ENCODE assay signal across 19 cellular contexts in the genomic region with DNA sequence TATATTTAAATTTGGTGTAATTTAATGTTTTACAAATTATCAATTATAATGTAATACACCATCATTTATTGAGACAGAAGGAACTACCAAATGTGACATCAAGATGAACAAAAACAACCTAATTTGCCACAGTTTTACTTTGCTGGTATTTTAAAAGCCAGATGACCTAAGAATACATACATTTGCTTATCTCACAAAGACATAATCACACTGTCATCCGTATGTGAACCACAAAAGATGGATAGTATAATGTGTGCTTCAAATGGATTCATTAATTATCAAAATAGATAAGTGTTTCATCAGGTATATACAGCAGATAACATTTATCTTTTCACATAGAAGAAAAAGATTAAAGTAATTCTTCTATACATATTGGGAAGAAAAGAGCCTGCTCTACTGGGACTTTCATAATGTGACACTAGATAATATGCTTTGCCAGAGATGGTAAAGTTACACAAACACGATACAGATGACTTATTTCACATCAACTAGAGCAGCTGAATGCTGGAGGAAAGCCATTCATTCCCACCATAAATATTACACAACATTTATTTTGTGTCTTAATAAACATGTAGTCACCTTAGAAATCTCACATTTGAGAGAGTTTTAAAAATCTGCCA.
DNase-seq lines count a peak whose midpoint lies in the region; ATAC-seq, FAIRE-seq and TF ChIP-seq lines count a peak whose summit lies in the region.
"Had no signal": no experiment of that assay in that cellular context is flagged by ENCODE, and none has a peak within 500 bp of the region (broad histone marks: within the 10 kb centered on the region; RNA-seq: fewer than 3 reads in every experiment).

No MANE protein-coding gene starts in this region.

- peak overlapping the region; percentile 64 for H3K4me2 ChIP-seq in hepatocyte
- H3K4me2 ChIP-seq: GM23338 had no signal

- DNase-seq in hepatocyte (ENCODE audit: low spot score) (no peak), small intestine (no peak), A172 (ENCODE audit: low spot score) (no peak), occipital lobe (lab: John Stamatoyannopoulos, UW) (no peak), NCI-H510A treated with DMSO at 0.1 percent for 48 hours (lab: John Stamatoyannopoulos, UW) (no peak)
- DNase-seq: C1 segment of cervical spinal cord; Caco-2; CD8-positive, alpha-beta T cell; DMS153; DND-41; H9 had no signal

- peaks cover 15% of the 10 kb centered on the region for H3K79me2 ChIP-seq in hepatocyte

- H3K9me2 ChIP-seq in hepatocyte (replicated peaks; ENCODE audit: insufficient read depth), result no peaks in the 10 kb centered on the region

- H3K4me1 ChIP-seq in hepatocyte (ENCODE audit: insufficient read depth) (no peaks in the 10 kb centered on the region), small intestine (ENCODE audit: control insufficient read depth in 2 of 2, insufficient read depth in 1 of 2, low read depth in 1 of 2, low read length in 1 of 2) (no peaks in the 10 kb centered on the region)
- H3K4me1 ChIP-seq: Caco-2 had no signal

- H4K20me1 ChIP-seq in hepatocyte (ENCODE audit: insufficient read depth, poor library complexity, severe bottlenecking), result no peaks in the 10 kb centered on the region

- H3K27me3 ChIP-seq in hepatocyte (no peaks in the 10 kb centered on the region), small intestine (ENCODE audit: control insufficient read depth in 2 of 2, insufficient read depth in 2 of 2, low read length in 2 of 2) (no peaks in the 10 kb centered on the region)

- H2AFZ ChIP-seq in hepatocyte, result no peak overlapping the region
- H2AFZ ChIP-seq: GM23338 had no signal

- no peak for TF ChIP-seq CTCF in hepatocyte (IDR thresholded peaks at IDR 0.05; ENCODE audit: poor library complexity)

- WGBS in hepatocyte (ENCODE audit: low lambda C conversion rate, missing lambda C conversion rate), result 37% methylated on average over 2 of the region's 2 CpGs
- 24 to 42% (median 30%) methylated on average over 2 of the region's 2 CpGs for WGBS in small intestine, 3 donors

- H3K9me3 ChIP-seq in hepatocyte (ENCODE audit: low read depth), result no peaks in the 10 kb centered on the region
- no peaks in the 10 kb centered on the region for H3K9me3 ChIP-seq in small intestine (ENCODE audit: control insufficient read depth, low read depth)
- H3K9me3 ChIP-seq: Caco-2 had no signal

- no peak for ATAC-seq in SK-N-SH treated with all-trans-retinoic acid at 6 μM for 48 hours
- ATAC-seq: CD8-positive, alpha-beta T cell; GM23338; HCT116 had no signal

- H3K36me3 ChIP-seq in hepatocyte (replicated peaks; ENCODE audit: insufficient read depth, low read depth) (no peaks in the 10 kb centered on the region), small intestine (ENCODE audit: control insufficient read depth in 2 of 2, insufficient read depth in 2 of 2, low read length in 2 of 2) (no peaks in the 10 kb centered on the region)

- H3K27ac ChIP-seq in hepatocyte (peak overlapping the region; percentile 33), small intestine (ENCODE audit: low read depth in 1 of 2, low read length in 1 of 2) (no peak overlapping the region)
- H3K27ac ChIP-seq: 22Rv1 had no signal

- FAIRE-seq in A204.1 (lab: Jason Lieb, UNC), result peak; percentile 19
- peak; percentile 39 for FAIRE-seq in small intestine (lab: Jason Lieb, UNC)
- FAIRE-seq: G401.6, GM12891, GM18507 had no signal

- no peak overlapping the region for H3K4me3 ChIP-seq in hepatocyte
- no peak overlapping the region for H3K4me3 ChIP-seq in small intestine (ENCODE audit: low read depth in 1 of 2, low read length in 2 of 2)
- H3K4me3 ChIP-seq: GM23338 had no signal

TF ChIP-seq in SK-N-SH treated with all-trans-retinoic acid at 6 μM for 48 hours, 23 proteins besides CTCF, POLR2A, EP300 and RAD21:
- TF ChIP-seq, protein P1, sequence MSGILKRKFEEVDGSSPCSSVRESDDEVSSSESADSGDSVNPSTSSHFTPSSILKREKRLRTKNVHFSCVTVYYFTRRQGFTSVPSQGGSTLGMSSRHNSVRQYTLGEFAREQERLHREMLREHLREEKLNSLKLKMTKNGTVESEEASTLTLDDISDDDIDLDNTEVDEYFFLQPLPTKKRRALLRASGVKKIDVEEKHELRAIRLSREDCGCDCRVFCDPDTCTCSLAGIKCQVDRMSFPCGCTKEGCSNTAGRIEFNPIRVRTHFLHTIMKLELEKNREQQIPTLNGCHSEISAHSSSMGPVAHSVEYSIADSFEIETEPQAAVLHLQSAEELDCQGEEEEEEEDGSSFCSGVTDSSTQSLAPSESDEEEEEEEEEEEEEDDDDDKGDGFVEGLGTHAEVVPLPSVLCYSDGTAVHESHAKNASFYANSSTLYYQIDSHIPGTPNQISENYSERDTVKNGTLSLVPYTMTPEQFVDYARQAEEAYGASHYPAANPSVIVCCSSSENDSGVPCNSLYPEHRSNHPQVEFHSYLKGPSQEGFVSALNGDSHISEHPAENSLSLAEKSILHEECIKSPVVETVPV (CRISPR knock-in tag; IDR thresholded peaks at IDR 0.05), result 0 out of 2 replicates have a peak, but pooled peaks have one; percentile 37
- TF ChIP-seq, protein P2, sequence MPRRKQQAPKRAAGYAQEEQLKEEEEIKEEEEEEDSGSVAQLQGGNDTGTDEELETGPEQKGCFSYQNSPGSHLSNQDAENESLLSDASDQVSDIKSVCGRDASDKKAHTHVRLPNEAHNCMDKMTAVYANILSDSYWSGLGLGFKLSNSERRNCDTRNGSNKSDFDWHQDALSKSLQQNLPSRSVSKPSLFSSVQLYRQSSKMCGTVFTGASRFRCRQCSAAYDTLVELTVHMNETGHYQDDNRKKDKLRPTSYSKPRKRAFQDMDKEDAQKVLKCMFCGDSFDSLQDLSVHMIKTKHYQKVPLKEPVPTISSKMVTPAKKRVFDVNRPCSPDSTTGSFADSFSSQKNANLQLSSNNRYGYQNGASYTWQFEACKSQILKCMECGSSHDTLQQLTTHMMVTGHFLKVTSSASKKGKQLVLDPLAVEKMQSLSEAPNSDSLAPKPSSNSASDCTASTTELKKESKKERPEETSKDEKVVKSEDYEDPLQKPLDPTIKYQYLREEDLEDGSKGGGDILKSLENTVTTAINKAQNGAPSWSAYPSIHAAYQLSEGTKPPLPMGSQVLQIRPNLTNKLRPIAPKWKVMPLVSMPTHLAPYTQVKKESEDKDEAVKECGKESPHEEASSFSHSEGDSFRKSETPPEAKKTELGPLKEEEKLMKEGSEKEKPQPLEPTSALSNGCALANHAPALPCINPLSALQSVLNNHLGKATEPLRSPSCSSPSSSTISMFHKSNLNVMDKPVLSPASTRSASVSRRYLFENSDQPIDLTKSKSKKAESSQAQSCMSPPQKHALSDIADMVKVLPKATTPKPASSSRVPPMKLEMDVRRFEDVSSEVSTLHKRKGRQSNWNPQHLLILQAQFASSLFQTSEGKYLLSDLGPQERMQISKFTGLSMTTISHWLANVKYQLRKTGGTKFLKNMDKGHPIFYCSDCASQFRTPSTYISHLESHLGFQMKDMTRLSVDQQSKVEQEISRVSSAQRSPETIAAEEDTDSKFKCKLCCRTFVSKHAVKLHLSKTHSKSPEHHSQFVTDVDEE (CRISPR knock-in tag; IDR thresholded peaks at IDR 0.05), result peak; percentile 52; the same call in 1 of the 2 replicates
- no peak for TF ChIP-seq ESRRG (CRISPR knock-in tag; IDR thresholded peaks at IDR 0.05)
- no peak for TF ChIP-seq SNAI2 (CRISPR knock-in tag; IDR thresholded peaks at IDR 0.05)
- TF ChIP-seq TCF4 (CRISPR knock-in tag; IDR thresholded peaks at IDR 0.05; ENCODE audit: borderline replicate concordance), result peak; percentile 63; the same call in 1 of the 2 replicates
- peak; percentile 68 for TF ChIP-seq ISL1 (CRISPR knock-in tag; IDR thresholded peaks at IDR 0.05)
